11 cellular contexts compared by ENCODE assay signal in the genomic region with DNA sequence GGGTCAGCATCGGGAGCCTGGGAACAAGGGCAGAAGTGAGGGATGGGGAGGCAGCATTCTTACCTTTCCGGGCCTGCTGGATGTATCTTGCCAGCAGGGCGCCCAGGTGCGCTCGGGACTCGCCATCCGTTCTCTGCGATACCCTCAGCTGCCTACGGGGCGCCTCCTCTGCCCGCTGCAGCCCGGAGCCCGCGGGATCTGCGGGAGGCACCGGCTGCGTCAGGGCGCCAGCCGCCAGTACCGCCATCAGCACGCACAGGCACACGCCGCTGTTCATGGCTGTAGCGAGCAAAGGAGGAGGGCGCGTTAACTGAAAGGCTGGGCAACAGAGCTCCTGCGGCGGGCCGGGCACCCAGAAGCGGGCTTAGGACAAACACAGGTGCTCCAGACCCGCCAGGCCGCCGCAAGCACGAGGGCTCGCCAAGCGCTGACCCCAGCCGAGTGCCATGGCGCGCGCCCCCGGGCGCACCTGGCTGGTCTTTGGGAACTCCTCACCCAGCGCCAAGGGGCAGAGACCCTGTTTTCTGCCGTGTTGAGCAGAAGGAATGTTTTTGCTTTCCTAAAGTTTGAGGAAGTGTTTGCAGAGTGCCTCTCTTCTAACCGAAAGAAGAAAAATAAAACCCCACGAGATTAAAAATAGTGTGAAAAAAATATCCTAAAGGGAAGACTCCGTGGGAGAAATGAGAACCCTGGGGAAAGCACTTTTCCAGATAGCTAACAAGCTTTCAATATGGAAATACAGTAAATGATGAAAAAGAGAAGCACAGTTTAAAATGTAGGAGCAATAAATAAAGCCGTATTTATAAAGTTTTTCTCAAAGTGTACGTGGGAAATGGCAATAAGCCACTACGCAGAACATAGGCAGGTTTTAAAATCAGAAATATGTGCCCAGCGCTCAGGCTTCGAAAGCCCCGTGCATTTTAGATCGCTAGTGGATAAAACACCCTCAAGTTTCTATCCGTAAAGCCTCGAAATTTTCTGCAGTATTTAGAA. TPM values are rescaled to one million over a fixed set of nuclear protein-coding genes. Genes with fewer than 3 reads are reported as not detected.
DNase-seq lines count a peak whose midpoint lies in the region; ATAC-seq and TF ChIP-seq lines count a peak whose summit lies in the region.
"Had no signal": no experiment of that assay in that cellular context is flagged by ENCODE, and none has a peak within 500 bp of the region (broad histone marks: within the 10 kb centered on the region; RNA-seq: fewer than 3 reads in every experiment).

No MANE protein-coding gene starts in this region.

- H3K9me3 Mint-ChIP-seq in Caco-2 (ENCODE audit: unreplicated experiment) (no peaks in the 10 kb centered on the region), nephron progenitor cell (peaks cover 13% of the 10 kb centered on the region)
- H3K9me3 Mint-ChIP-seq: activated CD4-positive, alpha-beta T cell treated with anti-CD3 and anti-CD28 coated beads, Interleukin-2, amount 10 ng/mL, durations not matched to agents 7 days and 5 days had no signal

- peak in 1 of 2 experiments; percentile 5 for TF ChIP-seq CTCF in Caco-2 (IDR thresholded peaks at IDR 0.05; ENCODE audit: insufficient read depth in 1 of 2, low read depth in 1 of 2, low read length in 1 of 2, severe bottlenecking in 1 of 2, unreplicated experiment in 1 of 2)
- TF ChIP-seq CTCF in dorsolateral prefrontal cortex (IDR thresholded peaks at IDR 0.05 in 54 of 56, conservative IDR thresholded peaks at IDR 0.05 in 2 of 56; ENCODE audit: low read depth in 1 of 56, partially characterized antibody in 56 of 56): no peak
- TF ChIP-seq CTCF in nephron progenitor cell (IDR thresholded peaks at IDR 0.05): no peak
- TF ChIP-seq CTCF in osteoblast (IDR thresholded peaks at IDR 0.05; ENCODE audit: extremely low read depth, low read depth, low read length): no peak

- H3K4me1 ChIP-seq in Caco-2 (no peaks in the 10 kb centered on the region), aorta (ENCODE audit: control insufficient read depth in 1 of 2, insufficient read depth in 2 of 2, low read length in 2 of 2) (no peaks in the 10 kb centered on the region), osteoblast (ENCODE audit: insufficient read depth, low read length) (no peaks in the 10 kb centered on the region)

- H3K27me3 ChIP-seq in Caco-2 (replicated peaks; ENCODE audit: control insufficient read depth, insufficient read depth, low read length) (no peaks in the 10 kb centered on the region), dorsolateral prefrontal cortex (peaks cover 0 to 81% (median 30%) of the 10 kb centered on the region in 45 donors), aorta (ENCODE audit: control insufficient read depth in 1 of 2, insufficient read depth in 2 of 2, low read length in 1 of 2) (peaks cover 0 to 2% of the 10 kb centered on the region in 2 donors), osteoblast (ENCODE audit: insufficient read depth, low read length) (peaks cover 45% of the 10 kb centered on the region)
- H3K27me3 ChIP-seq: vagina had no signal

- H3K27ac Mint-ChIP-seq in Caco-2 (ENCODE audit: unreplicated experiment) (no peak overlapping the region), nephron progenitor cell (no peak overlapping the region)
- H3K27ac Mint-ChIP-seq: activated CD4-positive, alpha-beta T cell treated with anti-CD3 and anti-CD28 coated beads, Interleukin-2, amount 10 ng/mL, durations not matched to agents 7 days and 5 days had no signal

- intact Hi-C loops in Caco-2 (cut with micrococcal nuclease; ENCODE audit: unreplicated experiment) (loop anchor here (5.0 kb wide), 1 partner anchor 189 kb away; no protein-coding TSS in a partner anchor), dorsolateral prefrontal cortex (cut with DNase I) (no loop called here), aorta (cut with DNase I) (no loop called here)

- H3K4me1 Mint-ChIP-seq in Caco-2 (ENCODE audit: low read depth, unreplicated experiment) (no peaks in the 10 kb centered on the region), nephron progenitor cell (no peaks in the 10 kb centered on the region)

- H3K79me2 ChIP-seq in osteoblast (ENCODE audit: insufficient read depth, low read length): no peaks in the 10 kb centered on the region

- H3K4me3 ChIP-seq in Caco-2 (ENCODE audit: low read depth, low read length): no peak overlapping the region
- peak overlapping the region; percentile 28 to 73 (median 57) for H3K4me3 ChIP-seq in dorsolateral prefrontal cortex
- no peak overlapping the region for H3K4me3 ChIP-seq in aorta (ENCODE audit: low read length in 2 of 2)
- no peak overlapping the region for H3K4me3 ChIP-seq in osteoblast (ENCODE audit: insufficient read depth, low read length)

- H3K4me3 Mint-ChIP-seq in Caco-2 (ENCODE audit: unreplicated experiment) (peak overlapping the region; percentile 31), nephron progenitor cell (peak overlapping the region; percentile 56)
- H3K4me3 Mint-ChIP-seq: activated CD4-positive, alpha-beta T cell treated with anti-CD3 and anti-CD28 coated beads, Interleukin-2, amount 10 ng/mL, durations not matched to agents 7 days and 5 days had no signal

- H3K36me3 ChIP-seq in Caco-2 (ENCODE audit: control insufficient read depth, insufficient read depth, low read length) (no peaks in the 10 kb centered on the region), aorta (ENCODE audit: control insufficient read depth in 1 of 2, insufficient read depth in 2 of 2, low read length in 1 of 2) (no peaks in the 10 kb centered on the region), osteoblast (ENCODE audit: insufficient read depth, low read length) (no peaks in the 10 kb centered on the region)
- H3K36me3 ChIP-seq: vagina had no signal

- DNase-seq in Caco-2 (peak in 1 of 2 experiments; percentile 27), NCI-H1092 treated with DMSO at 0.1 percent for 48 hours (lab: John Stamatoyannopoulos, UW) (peak; percentile 32), dorsolateral prefrontal cortex (peak in 2 of 10 donors; percentile 32 to 52), nephron progenitor cell (peak; percentile 44), aorta (no peak), osteoblast (ENCODE audit: insufficient read length, low spot score, missing footprints) (no peak)
- DNase-seq: activated CD4-positive, alpha-beta T cell treated with anti-CD3 and anti-CD28 coated beads, Interleukin-2, amount 10 ng/mL, durations not matched to agents 7 days and 5 days; NCI-H345 had no signal

- peaks cover 20% of the 10 kb centered on the region for H3K27me3 Mint-ChIP-seq in Caco-2 (ENCODE audit: insufficient read depth, unreplicated experiment)
- H3K27me3 Mint-ChIP-seq in nephron progenitor cell (ENCODE audit: low read depth, poor library complexity): peaks cover 80% of the 10 kb centered on the region

- CTCF ChIA-PET in Caco-2 (lab: Charles Lee): no interaction called here

- POLR2A ChIA-PET in Caco-2 (lab: Charles Lee): no interaction called here

- H2AFZ ChIP-seq in osteoblast (ENCODE audit: low read length): no peak overlapping the region

- H3K36me3 Mint-ChIP-seq in Caco-2 (ENCODE audit: insufficient read depth, unreplicated experiment) (no peaks in the 10 kb centered on the region), nephron progenitor cell (ENCODE audit: low read depth) (no peaks in the 10 kb centered on the region)

- H3K4me2 ChIP-seq in osteoblast (ENCODE audit: insufficient read depth, low read length): no peak overlapping the region

- H3K9me3 ChIP-seq in Caco-2 (no peaks in the 10 kb centered on the region), aorta (ENCODE audit: control insufficient read depth, low read length) (no peaks in the 10 kb centered on the region), osteoblast (ENCODE audit: low read depth, low read length) (no peaks in the 10 kb centered on the region)
- H3K9me3 ChIP-seq: vagina had no signal

- WGBS in aorta, 2 donors: 8 to 9% methylated on average over 55 to 56 of the region's 56 CpGs

- BruUV-seq in Caco-2 (replicated peaks; lab: Mats Ljungman, UMichigan): no TSS peak

- no peaks in the 10 kb centered on the region for H4K20me1 ChIP-seq in osteoblast (ENCODE audit: insufficient read depth, low read length)

- ATAC-seq in aorta (ENCODE audit: low FRiP score) (no peak), HG03175 (IDR thresholded peaks at IDR 0.05; ENCODE audit: unreplicated experiment) (no peak), GM21360 (IDR thresholded peaks at IDR 0.05; ENCODE audit: unreplicated experiment) (no peak)

- H3K27ac ChIP-seq in dorsolateral prefrontal cortex (peak overlapping the region in 40 of 59 donors; percentile 3 to 81 (median 57)), aorta (ENCODE audit: low read depth in 1 of 2, low read length in 2 of 2) (no peak overlapping the region), osteoblast (ENCODE audit: low read depth, low read length) (no peak overlapping the region)
- H3K27ac ChIP-seq: vagina had no signal

RNA-seq across cellular contexts. Expression of gene CCK, which starts 2.3 kb away (rescaled TPM):
- total RNA-seq in Caco-2 (2022) (0.46 TPM in 1 of 2 replicates, not detected in the other), dorsolateral prefrontal cortex (100 to 1,000 TPM; 107 to 556 (median 326) TPM), aorta (not detected), osteoblast (not detected in 2 replicates)
- under 1 TPM in 1 of 2 donors, not detected in 1; 0.63 TPM for polyA plus RNA-seq in aorta
- total RNA-seq: activated CD4-positive, alpha-beta T cell treated with anti-CD3 and anti-CD28 coated beads, Interleukin-2, amount 10 ng/mL, durations not matched to agents 7 days and 5 days; vagina had no signal

Comparison
In these comparisons a context has a peak if more than half of its experiments do, and no peak if none do; other contexts are left out.
1. DNase-seq: peak in NCI-H1092 treated with DMSO at 0.1 percent for 48 hours (single experiment) and nephron progenitor cell (single experiment); none in aorta (0 of 2) and osteoblast (single experiment).
2. H3K4me3 ChIP-seq: peak in dorsolateral prefrontal cortex (59 of 59); none in Caco-2 (single experiment), aorta (0 of 2) and osteoblast (single experiment).
3. H3K27ac ChIP-seq: peak in dorsolateral prefrontal cortex (40 of 59); none in aorta (0 of 2) and osteoblast (single experiment).
4. RNA of gene CCK, which starts 2.3 kb away (total RNA-seq): 107 to 556 TPM in dorsolateral prefrontal cortex; 0.46 TPM in Caco-2, not detected in aorta and not detected in osteoblast; every median in the first group is over 10 times any median in the second.